ENCODE assay signal across 27 cellular contexts in the genomic region with DNA sequence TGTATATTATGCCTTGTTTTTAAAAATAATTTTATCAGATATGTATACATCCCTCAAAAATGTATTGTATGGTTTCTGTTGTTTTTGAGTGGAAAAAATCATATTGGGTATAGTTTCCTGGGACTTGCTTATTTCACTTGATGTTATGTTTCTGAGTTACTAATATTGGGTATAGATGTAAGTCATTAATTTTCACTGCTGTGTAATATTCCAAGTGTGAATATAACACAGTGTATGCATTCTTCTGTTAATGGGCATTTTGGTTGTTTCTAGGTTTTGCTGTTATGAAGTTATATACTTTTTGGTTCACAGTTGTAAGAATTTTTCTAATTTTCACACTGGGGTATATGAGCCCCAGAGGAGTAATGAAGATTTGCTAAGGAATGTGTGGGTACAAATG. TPM values are rescaled to one million over a fixed set of nuclear protein-coding genes. Genes with fewer than 3 reads are reported as not detected.
DNase-seq lines count a peak whose midpoint lies in the region; ATAC-seq and TF ChIP-seq lines count a peak whose summit lies in the region.
"Had no signal": no experiment of that assay in that cellular context is flagged by ENCODE, and none has a peak within 500 bp of the region (broad histone marks: within the 10 kb centered on the region; RNA-seq: fewer than 3 reads in every experiment).

No MANE protein-coding gene starts in this region.

- H3K9me3 Mint-ChIP-seq in CD4-positive, alpha-beta T cell = peaks cover 3% of the 10 kb centered on the region
- peaks cover 28 to 42% (median 37%) of the 10 kb centered on the region in 5 experiments for H3K9me3 Mint-ChIP-seq in brain

- H3K4me3 Mint-ChIP-seq in CD4-positive, alpha-beta T cell = peak overlapping the region; percentile 71
- H3K4me3 Mint-ChIP-seq in brain = peak overlapping the region; percentile 55 to 99 (median 96)
- H3K4me3 Mint-ChIP-seq: CD8-positive, alpha-beta T cell had no signal

- peaks cover 15% of the 10 kb centered on the region for H3F3A ChIP-seq in neural cell (ENCODE audit: insufficient read depth, low read length, poor library complexity, severe bottlenecking)

- no peak overlapping the region for H3K9ac ChIP-seq in neural cell (ENCODE audit: low read length)
- H3K9ac ChIP-seq: BLaER1 treated with 17β-estradiol and CSF1 and Interleukin-3, amounts not matched to agents 10 nM and 100 nM had no signal

- 0 out of 2 replicates have a peak, but pooled peaks cover 6% of the 10 kb centered on the region for H3K4me1 ChIP-seq in HEK293 (ENCODE audit: control insufficient read depth, insufficient read depth, low read length)

- peaks cover 76% of the 10 kb centered on the region for H3K79me2 ChIP-seq in neural cell (replicated peaks; ENCODE audit: insufficient read depth, low read length)

- H3K27me3 ChIP-seq in CD4-positive, alpha-beta T cell (ENCODE audit: control insufficient read depth, insufficient read depth, low read length) = no peaks in the 10 kb centered on the region
- H3K27me3 ChIP-seq in neural cell (ENCODE audit: insufficient read depth, low read depth, low read length) = no peaks in the 10 kb centered on the region
- H3K27me3 ChIP-seq: BLaER1 treated with 17β-estradiol and CSF1 and Interleukin-3, amounts not matched to agents 10 nM and 100 nM; MG63; SJSA1 had no signal

- H4K20me1 ChIP-seq in neural cell (ENCODE audit: insufficient read depth) = peaks cover 10% of the 10 kb centered on the region

- no peak for DNase-seq in CD4-positive, alpha-beta T cell
- DNase-seq in dedifferentiated amniotic fluid mesenchymal stem cell (ENCODE audit: extremely low spot score) = no peak
- no peak for DNase-seq in HK-2 (ENCODE audit: unreplicated experiment)
- DNase-seq in activated CD8-positive, alpha-beta memory T cell treated with anti-CD3 and anti-CD28 coated beads for 24 hours = no peak
- DNase-seq: AML-193; Caco-2; CD8-positive, alpha-beta T cell; EL; GDM1; HCEC 1CT; MG63; NCI-H1105 treated with DMSO at 0.1 percent for 48 hours; NCI-H146; NCI-H1930; NCI-H2107; NCI-H524 treated with DMSO at 0.1 percent for 48 hours; NCI-H774; NK-92 treated with Interleukin-12 subunit alpha and Interleukin-12 subunit beta, amount 100 ng/mL, for 24 hours; PC-9 had no signal

- TF ChIP-seq CTCF in CD4-positive, alpha-beta T cell (IDR thresholded peaks at IDR 0.05) = no peak
- TF ChIP-seq CTCF in HEK293 (tag by site-specific recombination; IDR thresholded peaks at IDR 0.05) = no peak
- no peak for TF ChIP-seq CTCF in brain (conservative IDR thresholded peaks at IDR 0.05)
- no peak for TF ChIP-seq CTCF in neural cell (IDR thresholded peaks at IDR 0.05; ENCODE audit: poor library complexity, severe bottlenecking)

- peaks cover 31% of the 10 kb centered on the region for H3K36me3 Mint-ChIP-seq in CD4-positive, alpha-beta T cell (ENCODE audit: low read depth)
- peaks cover 57% of the 10 kb centered on the region for H3K36me3 Mint-ChIP-seq in brain

- H3K27me3 Mint-ChIP-seq in CD4-positive, alpha-beta T cell = no peaks in the 10 kb centered on the region
- H3K27me3 Mint-ChIP-seq in brain = peaks cover 12% of the 10 kb centered on the region

- CTCF ChIA-PET in CD4-positive, alpha-beta T cell (lab: Charles Lee) = no interaction called here
- CTCF ChIA-PET in HEK293 (lab: Yijun Ruan, JAX) = interaction anchor here (0.6 to 1.1 kb wide), 3 partner anchors 44 to 1123 kb away, joined by 3 to 4 read pairs (median 4); no protein-coding TSS in a partner anchor

- no peak overlapping the region for H3K27ac ChIP-seq in CD4-positive, alpha-beta T cell (ENCODE audit: low read depth, low read length)
- no peak overlapping the region for H3K27ac ChIP-seq in HEK293 (ENCODE audit: extremely low read depth, low read depth, low read length)
- no peak overlapping the region for H3K27ac ChIP-seq in neural cell (ENCODE audit: low read length)
- H3K27ac ChIP-seq: A549; BLaER1 treated with 17β-estradiol and CSF1 and Interleukin-3, amounts not matched to agents 10 nM and 100 nM; HL-60; PC-9; SJSA1 had no signal

- no peaks in the 10 kb centered on the region for H3K9me3 ChIP-seq in CD4-positive, alpha-beta T cell (ENCODE audit: control insufficient read depth, low read length)
- H3K9me3 ChIP-seq in HEK293 (ENCODE audit: control insufficient read depth, insufficient read depth, low read depth, low read length) = no peaks in the 10 kb centered on the region; the same call in 1 of the 2 replicates
- no peaks in the 10 kb centered on the region for H3K9me3 ChIP-seq in neural cell (ENCODE audit: low read length)
- H3K9me3 ChIP-seq: A549, Caco-2, SJSA1 had no signal

- H3K9me2 ChIP-seq in neural cell (ENCODE audit: insufficient read depth, low read length) = no peaks in the 10 kb centered on the region

- no peak for ATAC-seq in CD4-positive, alpha-beta T cell (ENCODE audit: poor library complexity)
- ATAC-seq: A549; CD8-positive, alpha-beta T cell; Right ventricle myocardium inferior had no signal

- H2AFZ ChIP-seq in neural cell (ENCODE audit: low read depth, low read length) = no peak overlapping the region
- H2AFZ ChIP-seq: PC-9 had no signal

- H3K27ac Mint-ChIP-seq in CD4-positive, alpha-beta T cell = peak overlapping the region; percentile 9
- H3K27ac Mint-ChIP-seq in brain = peak overlapping the region in 1 of 5 experiments; percentile 99
- H3K27ac Mint-ChIP-seq: CD8-positive, alpha-beta T cell had no signal

- peaks cover 69% of the 10 kb centered on the region for H3K4me1 Mint-ChIP-seq in CD4-positive, alpha-beta T cell (ENCODE audit: low read depth)
- peaks cover 52% of the 10 kb centered on the region for H3K4me1 Mint-ChIP-seq in brain

- intact Hi-C loops in CD4-positive, alpha-beta T cell (cut with DNase I, micrococcal nuclease) = no loop called here

- no peak for TF ChIP-seq RAD21 in neural cell (conservative IDR thresholded peaks at IDR 0.05)

- POLR2A ChIA-PET in CD4-positive, alpha-beta T cell (lab: Charles Lee) = no interaction called here
- POLR2A ChIA-PET in HEK293 (lab: Yijun Ruan, JAX) = no interaction called here

- H3K4me2 ChIP-seq in neural cell (ENCODE audit: low read length) = peak overlapping the region; percentile 93

- H3K36me3 ChIP-seq in HEK293 (ENCODE audit: control insufficient read depth in 2 of 2, insufficient read depth in 1 of 2, low read length in 2 of 2) (no peaks in the 10 kb centered on the region), neural cell (ENCODE audit: insufficient read depth, low read length) (no peaks in the 10 kb centered on the region)
- H3K36me3 ChIP-seq: MG63 had no signal

- no peak for TF ChIP-seq EP300 in neural cell (conservative IDR thresholded peaks at IDR 0.05; ENCODE audit: poor library complexity, severe bottlenecking)

- H3K4me3 ChIP-seq in HEK293 (ENCODE audit: low read depth, low read length) (no peak overlapping the region), neural cell (ENCODE audit: low read length) (peak overlapping the region; percentile 89)
- H3K4me3 ChIP-seq: A549; BLaER1 treated with 17β-estradiol and CSF1 and Interleukin-3, amounts not matched to agents 10 nM and 100 nM; MG63; PC-9; SJSA1 had no signal

TF ChIP-seq in HEK293, 187 proteins besides CTCF, POLR2A, EP300 and RAD21:
- TF ChIP-seq SCRT1 (tag by site-specific recombination; IDR thresholded peaks at IDR 0.05; ENCODE audit: borderline replicate concordance) (no peak), HOXA7 (CRISPR knock-in tag; IDR thresholded peaks at IDR 0.05; ENCODE audit: borderline replicate concordance) (no peak), ZNF146 (tag by site-specific recombination; IDR thresholded peaks at IDR 0.05) (peak; percentile 100)
- TF ChIP-seq, protein P1, sequence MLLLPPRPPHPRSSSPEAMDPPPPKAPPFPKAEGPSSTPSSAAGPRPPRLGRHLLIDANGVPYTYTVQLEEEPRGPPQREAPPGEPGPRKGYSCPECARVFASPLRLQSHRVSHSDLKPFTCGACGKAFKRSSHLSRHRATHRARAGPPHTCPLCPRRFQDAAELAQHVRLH (tag by site-specific recombination; IDR thresholded peaks at IDR 0.05) = peak; percentile 72; the same call in 1 of the 2 replicates

TF ChIP-seq in neural cell, 6 proteins besides CTCF, POLR2A, EP300 and RAD21:
- TF ChIP-seq MXI1 (conservative IDR thresholded peaks at IDR 0.05; ENCODE audit: poor library complexity, severe bottlenecking) (no peak), SMC3 (conservative IDR thresholded peaks at IDR 0.05; ENCODE audit: poor library complexity) (no peak), POLR2AphosphoS5 (IDR thresholded peaks at IDR 0.05) (no peak), EZH2 (IDR thresholded peaks at IDR 0.05; ENCODE audit: borderline replicate concordance, insufficient read depth, low read length, poor library complexity, severe bottlenecking) (no peak), TAF1 (IDR thresholded peaks at IDR 0.05; ENCODE audit: low read depth) (no peak)
- TF ChIP-seq, protein P2, sequence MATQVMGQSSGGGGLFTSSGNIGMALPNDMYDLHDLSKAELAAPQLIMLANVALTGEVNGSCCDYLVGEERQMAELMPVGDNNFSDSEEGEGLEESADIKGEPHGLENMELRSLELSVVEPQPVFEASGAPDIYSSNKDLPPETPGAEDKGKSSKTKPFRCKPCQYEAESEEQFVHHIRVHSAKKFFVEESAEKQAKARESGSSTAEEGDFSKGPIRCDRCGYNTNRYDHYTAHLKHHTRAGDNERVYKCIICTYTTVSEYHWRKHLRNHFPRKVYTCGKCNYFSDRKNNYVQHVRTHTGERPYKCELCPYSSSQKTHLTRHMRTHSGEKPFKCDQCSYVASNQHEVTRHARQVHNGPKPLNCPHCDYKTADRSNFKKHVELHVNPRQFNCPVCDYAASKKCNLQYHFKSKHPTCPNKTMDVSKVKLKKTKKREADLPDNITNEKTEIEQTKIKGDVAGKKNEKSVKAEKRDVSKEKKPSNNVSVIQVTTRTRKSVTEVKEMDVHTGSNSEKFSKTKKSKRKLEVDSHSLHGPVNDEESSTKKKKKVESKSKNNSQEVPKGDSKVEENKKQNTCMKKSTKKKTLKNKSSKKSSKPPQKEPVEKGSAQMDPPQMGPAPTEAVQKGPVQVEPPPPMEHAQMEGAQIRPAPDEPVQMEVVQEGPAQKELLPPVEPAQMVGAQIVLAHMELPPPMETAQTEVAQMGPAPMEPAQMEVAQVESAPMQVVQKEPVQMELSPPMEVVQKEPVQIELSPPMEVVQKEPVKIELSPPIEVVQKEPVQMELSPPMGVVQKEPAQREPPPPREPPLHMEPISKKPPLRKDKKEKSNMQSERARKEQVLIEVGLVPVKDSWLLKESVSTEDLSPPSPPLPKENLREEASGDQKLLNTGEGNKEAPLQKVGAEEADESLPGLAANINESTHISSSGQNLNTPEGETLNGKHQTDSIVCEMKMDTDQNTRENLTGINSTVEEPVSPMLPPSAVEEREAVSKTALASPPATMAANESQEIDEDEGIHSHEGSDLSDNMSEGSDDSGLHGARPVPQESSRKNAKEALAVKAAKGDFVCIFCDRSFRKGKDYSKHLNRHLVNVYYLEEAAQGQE (IDR thresholded peaks at IDR 0.05; ENCODE audit: borderline replicate concordance) = no peak

RNA-seq across cellular contexts. Expression of gene TTC3, which starts 3.0 kb away (rescaled TPM):
- total RNA-seq in CD4-positive, alpha-beta T cell = 100 to 1,000 TPM; 141 to 142 TPM
- polyA plus RNA-seq in brain (ENCODE audit: insufficient read depth, low read depth, low replicate concordance) (66.3 TPM), neural cell (332 and 351 TPM in 2 replicates)
- polyA minus RNA-seq in neural cell = 1,130 and 1,254 TPM in 2 replicates

RNA-seq across cellular contexts. Expression of gene PIGP, which starts 3.2 kb away (rescaled TPM):
- 10 to 100 TPM; 11.1 to 14.8 TPM for total RNA-seq in CD4-positive, alpha-beta T cell
- polyA plus RNA-seq in brain (ENCODE audit: insufficient read depth, low read depth, low replicate concordance) = 63.1 TPM
- polyA plus RNA-seq in neural cell = 32.1 and 38.5 TPM in 2 replicates
- 5.4 and 7.2 TPM in 2 replicates for polyA minus RNA-seq in neural cell
